ENCODE assay signal across 19 cellular contexts in genomic region chr5:35095366-35095765, GRCh38. TPM values are rescaled to one million over a fixed set of nuclear protein-coding genes. Genes with fewer than 3 reads are reported as not detected.
DNase-seq lines count a peak whose midpoint lies in the region; ATAC-seq, FAIRE-seq and TF ChIP-seq lines count a peak whose summit lies in the region.
"Had no signal": no experiment of that assay in that cellular context is flagged by ENCODE, and none has a peak within 500 bp of the region (broad histone marks: within the 10 kb centered on the region; RNA-seq: fewer than 3 reads in every experiment).

No MANE protein-coding gene starts in this region.

- ATAC-seq in body of pancreas (peak; percentile 58), left lobe of liver (peak; percentile 77), pancreas (peak; percentile 30 to 59 (median 36)), HG03097 (IDR thresholded peaks at IDR 0.05; ENCODE audit: low FRiP score, unreplicated experiment) (no peak), HG02870 (IDR thresholded peaks at IDR 0.05; ENCODE audit: unreplicated experiment) (no peak)
- ATAC-seq: A549 had no signal

- intact Hi-C loops in body of pancreas (cut with DNase I) = no loop called here
- intact Hi-C loops in pancreas (cut with DNase I) = loop anchor here in 2 of 3 donors (10.0 kb wide), 1 partner anchor 99 kb away; no protein-coding TSS in a partner anchor

- WGBS in body of pancreas, 2 donors = 42 to 46% methylated on average over 3 of the region's 3 CpGs
- 39 to 52% methylated on average over 3 of the region's 3 CpGs for WGBS in pancreas, 2 donors

- H3K4me3 ChIP-seq in body of pancreas (no peak overlapping the region), pancreas (no peak overlapping the region)
- H3K4me3 ChIP-seq: A549, GM23248 had no signal

- DNase-seq in body of pancreas = peak in 3 of 4 donors; percentile 22 to 36 (median 22)
- no peak for DNase-seq in left lobe of liver (ENCODE audit: low spot score)
- DNase-seq in pancreas = peak in 1 of 6 donors; percentile 15
- no peak for DNase-seq in SKM-1 treated with dmso at 0.1 percent for 144 hours (lab: John Stamatoyannopoulos, UW; ENCODE audit: unreplicated experiment)
- DNase-seq: AML-193; Caco-2; CD4-positive, alpha-beta T cell; GM23248; HCEC 1CT had no signal

- TF ChIP-seq POLR2A in body of pancreas (IDR thresholded peaks at IDR 0.05) = no peak

- TF ChIP-seq CTCF in body of pancreas (IDR thresholded peaks at IDR 0.05) = no peak
- TF ChIP-seq CTCF in pancreas (IDR thresholded peaks at IDR 0.05) = no peak

- H3K27ac ChIP-seq in body of pancreas (peak overlapping the region; percentile 58 to 85 (median 80)), pancreas (peak overlapping the region in 2 of 4 donors; percentile 57 to 75)
- H3K27ac ChIP-seq: A549, C4-2B, GM23248 had no signal

- H3K4me1 ChIP-seq in body of pancreas = peaks cover 32% of the 10 kb centered on the region
- H3K4me1 ChIP-seq in pancreas = peaks cover 12 to 19% (median 15%) of the 10 kb centered on the region in 3 donors
- H3K4me1 ChIP-seq: A549, Caco-2 had no signal

- no peak for FAIRE-seq in pancreas (lab: Jason Lieb, UNC)
- FAIRE-seq: A549, D721Med, G401.6, GM12891, GM19239 had no signal

- H3K36me3 ChIP-seq in body of pancreas (replicated peaks in 1 of 2; ENCODE audit: insufficient read depth in 1 of 2, low read depth in 2 of 2) (no peaks in the 10 kb centered on the region), pancreas (no peaks in the 10 kb centered on the region)

- no peaks in the 10 kb centered on the region for H3K9me3 ChIP-seq in body of pancreas
- H3K9me3 ChIP-seq in pancreas = no peaks in the 10 kb centered on the region
- H3K9me3 ChIP-seq: A549, Caco-2 had no signal

- H3K27me3 ChIP-seq in body of pancreas = no peaks in the 10 kb centered on the region
- H3K27me3 ChIP-seq in pancreas = no peaks in the 10 kb centered on the region

RNA-seq across cellular contexts. Expression of gene AGXT2, which starts 47.6 kb away (rescaled TPM):
- not detected for total RNA-seq in body of pancreas
- 50.8 TPM for total RNA-seq in left lobe of liver
- total RNA-seq in pancreas = not detected
- polyA plus RNA-seq in pancreas = not detected
- total RNA-seq: Caco-2; CD4-positive, alpha-beta T cell; GM23248; H4 had no signal
- polyA plus RNA-seq: A549, BJ, GM23248 had no signal

Comparison
In these comparisons a context has a peak if more than half of its experiments do, and no peak if none do; other contexts are left out.
1. ATAC-seq: peak in body of pancreas (single experiment), left lobe of liver (single experiment) and pancreas (4 of 4); none in HG03097 (single experiment) and HG02870 (single experiment).
2. DNase-seq: peak in body of pancreas (3 of 4); none in left lobe of liver (single experiment) and SKM-1 treated with dmso at 0.1 percent for 144 hours (single experiment).
3. RNA of gene AGXT2, which starts 47.6 kb away (total RNA-seq): 50.8 TPM in left lobe of liver (single experiment); not detected in body of pancreas and not detected in pancreas; every median in the first group is over 10 times any median in the second.